In genomic region chr6:8628063-8628462, GRCh38 we compare ENCODE assay signal across 12 cellular contexts.
"Had no signal": no experiment of that assay in that cellular context is flagged by ENCODE, and none has a peak within 500 bp of the region (broad histone marks: within the 10 kb centered on the region; RNA-seq: fewer than 3 reads in every experiment).

No MANE protein-coding gene starts in this region.

- H3K9me3 ChIP-seq: heart left ventricle, SK-N-SH had no signal

- H3K4me3 ChIP-seq: heart left ventricle, stomach had no signal

- ATAC-seq: activated naive CD8-positive, alpha-beta T cell treated with anti-CD3 and anti-CD28 coated beads, Interleukin-2, amount 50 U/mL, for 24 hours; heart left ventricle had no signal

- H3K36me3 ChIP-seq: heart left ventricle, stomach had no signal

- DNase-seq: activated B cell treated with CpG ODN at 0.5 μM for 24 hours; activated CD4-positive, alpha-beta T cell treated with anti-CD3 and anti-CD28 coated beads, Interleukin-2, amount 10 ng/mL, durations not matched to agents 7 days and 5 days; activated CD8-positive, alpha-beta memory T cell treated with anti-CD3 and anti-CD28 coated beads for 24 hours; activated naive CD4-positive, alpha-beta T cell treated with Interleukin-2 at 50 U/mL for 16 hours; activated naive CD8-positive, alpha-beta T cell treated with anti-CD3 and anti-CD28 coated beads, Interleukin-2, amount 50 U/mL, for 24 hours; endodermal cell; heart left ventricle; kidney; retina; SK-N-SH; stomach; T-helper 1 cell had no signal

- H3K27ac ChIP-seq: heart left ventricle, stomach had no signal

- H3K27me3 ChIP-seq: heart left ventricle, stomach had no signal

- H3K4me1 ChIP-seq: heart left ventricle, stomach had no signal
